Comparison of ENCODE assay signal across 15 cellular contexts in the genomic region with DNA sequence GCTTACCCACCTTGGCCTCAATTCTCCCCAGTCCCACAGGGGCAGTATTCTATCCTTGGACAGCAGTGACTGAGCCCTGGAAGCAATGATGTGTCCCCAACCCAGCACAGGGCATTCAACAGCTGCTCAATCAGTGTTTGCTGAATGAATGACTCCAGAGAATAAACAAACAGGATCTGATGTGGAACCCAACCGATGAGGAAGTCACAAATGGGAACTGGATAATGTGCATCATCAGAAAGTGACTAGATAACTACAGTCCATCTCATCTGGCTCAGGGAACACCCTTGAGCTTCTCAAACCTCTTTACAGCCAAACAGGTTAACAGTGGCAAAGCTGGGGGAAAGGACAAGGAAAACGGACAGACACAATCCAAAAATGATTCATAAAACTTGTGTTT.
"Had no signal": no experiment of that assay in that cellular context is flagged by ENCODE, and none has a peak within 500 bp of the region (broad histone marks: within the 10 kb centered on the region; RNA-seq: fewer than 3 reads in every experiment).

No MANE protein-coding gene starts in this region.

- H3K4me3 ChIP-seq: body of pancreas, prostate gland, sigmoid colon had no signal

- DNase-seq: activated CD4-positive, alpha-beta T cell treated with anti-CD3 and anti-CD28 coated beads for 4 hours; activated naive CD4-positive, alpha-beta T cell treated with Interleukin-2 at 50 U/mL for 16 hours; body of pancreas; dermis blood vessel endothelial cell; endodermal cell; glutamatergic neuron; naive thymus-derived CD8-positive, alpha-beta T cell; occipital lobe; sigmoid colon; stimulated activated CD4-positive, alpha-beta T cell treated with anti-CD3 and anti-CD28 coated beads, Interleukin-2, amount 100 ng/mL, for 24 hours; stimulated activated naive CD4-positive, alpha-beta T cell treated with Interleukin-2 at 50 U/mL for 16 hours had no signal

- H3K9me3 Mint-ChIP-seq: central memory CD8-positive, alpha-beta T cell; endodermal cell; naive thymus-derived CD8-positive, alpha-beta T cell; type B pancreatic cell had no signal

- H3K27ac Mint-ChIP-seq: endodermal cell, type B pancreatic cell had no signal

- H3K9me3 ChIP-seq: body of pancreas, prostate gland, sigmoid colon had no signal

- ATAC-seq: body of pancreas; naive thymus-derived CD8-positive, alpha-beta T cell had no signal

- H3K27ac ChIP-seq: body of pancreas, prostate gland, sigmoid colon, VCaP had no signal

- H3K27me3 Mint-ChIP-seq: central memory CD8-positive, alpha-beta T cell; naive thymus-derived CD8-positive, alpha-beta T cell; type B pancreatic cell had no signal

- H3K4me3 Mint-ChIP-seq: central memory CD8-positive, alpha-beta T cell; endodermal cell; naive thymus-derived CD8-positive, alpha-beta T cell; type B pancreatic cell had no signal

- H3K4me1 Mint-ChIP-seq: endodermal cell had no signal
